In the genomic region with DNA sequence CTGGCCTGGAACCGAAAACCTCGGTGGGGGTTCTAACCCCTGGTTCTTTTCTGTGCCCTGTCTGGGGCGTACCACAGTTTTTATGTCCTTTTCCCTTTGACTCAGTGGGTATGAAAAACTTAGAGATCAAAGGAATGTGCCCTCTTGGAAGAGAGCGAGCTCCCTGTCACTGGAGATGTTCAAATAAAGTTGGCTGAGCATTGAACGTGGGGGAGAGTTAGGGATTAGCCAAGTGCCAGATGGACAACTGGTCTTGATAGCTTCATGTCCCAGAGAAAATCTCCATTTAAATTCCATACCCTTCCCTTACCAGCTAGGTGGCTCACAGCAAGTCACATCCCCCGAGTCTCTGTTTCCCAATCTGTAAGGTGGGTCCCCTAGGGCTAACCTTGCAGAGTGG, we compare ENCODE assay signal across 17 cellular contexts. TPM values are rescaled to one million over a fixed set of nuclear protein-coding genes. Genes with fewer than 3 reads are reported as not detected.
A peak's percentile ranks its signal among the peaks of the same experiment; 100 is the strongest.
DNase-seq lines count a peak whose midpoint lies in the region; ATAC-seq, FAIRE-seq and TF ChIP-seq lines count a peak whose summit lies in the region.
"Had no signal": no experiment of that assay in that cellular context is flagged by ENCODE, and none has a peak within 500 bp of the region (broad histone marks: within the 10 kb centered on the region; RNA-seq: fewer than 3 reads in every experiment).

No MANE protein-coding gene starts in this region.

- H3K9me3 ChIP-seq in heart left ventricle = no peaks in the 10 kb centered on the region
- H3K9me3 ChIP-seq in keratinocyte (ENCODE audit: control insufficient read depth, low read depth, low read length) = no peaks in the 10 kb centered on the region
- no peaks in the 10 kb centered on the region for H3K9me3 ChIP-seq in pancreas
- no peaks in the 10 kb centered on the region for H3K9me3 ChIP-seq in upper lobe of left lung
- H3K9me3 ChIP-seq: thoracic aorta had no signal

- peaks cover 13% of the 10 kb centered on the region for H3K79me2 ChIP-seq in keratinocyte (ENCODE audit: control insufficient read depth, insufficient read depth, low read length)

- dilution Hi-C loops in keratinocyte (cut with MboI; ENCODE audit: extremely low pct_ligation_motif_present, low sequenced_read_pairs) = no loop called here

- no peak for ATAC-seq in heart left ventricle
- ATAC-seq in left cardiac atrium = no peak
- ATAC-seq in pancreas = no peak
- ATAC-seq in upper lobe of left lung (ENCODE audit: low FRiP score in 2 of 2) = no peak
- ATAC-seq: T-cell had no signal

- no peak for TF ChIP-seq CTCF in heart left ventricle (IDR thresholded peaks at IDR 0.05)
- TF ChIP-seq CTCF in keratinocyte (optimal IDR thresholded peaks at IDR 0.05 in 1 of 3, IDR thresholded peaks at IDR 0.05 in 1 of 3, conservative IDR thresholded peaks at IDR 0.05 in 1 of 3; ENCODE audit: extremely low read depth in 1 of 3, insufficient read depth in 2 of 3, low read length in 3 of 3) = no peak
- no peak for TF ChIP-seq CTCF in pancreas (IDR thresholded peaks at IDR 0.05)
- TF ChIP-seq CTCF in upper lobe of left lung (IDR thresholded peaks at IDR 0.05) = no peak

- no peak for TF ChIP-seq EP300 in upper lobe of left lung (IDR thresholded peaks at IDR 0.05)

- TF ChIP-seq POLR2A in heart left ventricle (IDR thresholded peaks at IDR 0.05) (no peak), upper lobe of left lung (IDR thresholded peaks at IDR 0.05) (no peak)

- H3K4me1 ChIP-seq in heart left ventricle (peaks cover 9 to 92% (median 68%) of the 10 kb centered on the region in 12 donors), keratinocyte (ENCODE audit: control insufficient read depth, extremely low read depth, insufficient read depth, low read length) (peaks cover 26% of the 10 kb centered on the region), pancreas (peaks cover 34 to 51% (median 38%) of the 10 kb centered on the region in 3 donors), upper lobe of left lung (peaks cover 53 to 72% (median 60%) of the 10 kb centered on the region in 4 donors)

- intact Hi-C loops in heart left ventricle (cut with DNase I) (no loop called here), left cardiac atrium (cut with DNase I) (no loop called here), pancreas (cut with DNase I) (no loop called here)

- peaks cover 2% of the 10 kb centered on the region for H3K9me1 ChIP-seq in keratinocyte (ENCODE audit: control insufficient read depth, extremely low read depth, insufficient read depth, low read length)

- WGBS in heart left ventricle, 4 donors = 68 to 72% (median 69%) methylated on average over 6 of the region's 6 CpGs
- WGBS in pancreas, 2 donors = 79 to 80% methylated on average over 6 of the region's 6 CpGs
- 61 to 84% methylated on average over 6 of the region's 6 CpGs for WGBS in upper lobe of left lung, 2 donors

- H4K20me1 ChIP-seq in keratinocyte (ENCODE audit: control insufficient read depth, extremely low read depth, insufficient read depth, low read length) = peaks cover 17% of the 10 kb centered on the region

- FAIRE-seq in keratinocyte (lab: Jason Lieb, UNC) = peak; percentile 57
- no peak for FAIRE-seq in pancreas (lab: Jason Lieb, UNC)

- no peak overlapping the region for H2AFZ ChIP-seq in keratinocyte (ENCODE audit: control insufficient read depth, low read length)

- H3K4me2 ChIP-seq in keratinocyte (ENCODE audit: control insufficient read depth, extremely low read depth, insufficient read depth, low read depth, low read length) = no peak overlapping the region

- H3K9ac ChIP-seq in keratinocyte (ENCODE audit: control insufficient read depth, extremely low read depth, insufficient read depth, low read length) = no peak overlapping the region

- DNase-seq in heart left ventricle (no peak), left cardiac atrium (no peak), keratinocyte (ENCODE audit: low read depth, low spot score) (no peak), pancreas (no peak), upper lobe of left lung (no peak), GM19240 (ENCODE audit: insufficient read length, low spot score) (no peak)
- DNase-seq in activated CD4-positive, alpha-beta T cell treated with anti-CD3 and anti-CD28 coated beads, Interleukin-2, amount 50 U/mL, for 48 hours = no peak
- DNase-seq in activated CD4-positive, alpha-beta T cell treated with anti-CD3 and anti-CD28 coated beads for 1 hour = no peak
- DNase-seq: activated gamma-delta T cell treated with Interleukin-2 at 50 U/mL for 16 hours, DMS79 treated with DMSO at 0.1 percent for 48 hours, KBM-7, NCI-H1105 treated with DMSO at 0.1 percent for 48 hours, NCI-H2171 treated with DMSO at 0.1 percent for 48 hours, T-cell had no signal

- H3K4me3 ChIP-seq in heart left ventricle = peak overlapping the region in 4 of 12 donors; percentile 12 to 29 (median 22)
- H3K4me3 ChIP-seq in keratinocyte (ENCODE audit: control insufficient read depth in 2 of 3, extremely low read depth in 1 of 3, insufficient read depth in 2 of 3, low read depth in 1 of 3, low read length in 3 of 3) = no peak overlapping the region
- H3K4me3 ChIP-seq in pancreas = no peak overlapping the region
- H3K4me3 ChIP-seq in upper lobe of left lung = no peak overlapping the region
- H3K4me3 ChIP-seq: thoracic aorta had no signal

- no peaks in the 10 kb centered on the region for H3K27me3 ChIP-seq in heart left ventricle
- H3K27me3 ChIP-seq in keratinocyte (ENCODE audit: control insufficient read depth, extremely low read depth, insufficient read depth, low read length) = no peaks in the 10 kb centered on the region
- no peaks in the 10 kb centered on the region for H3K27me3 ChIP-seq in pancreas
- H3K27me3 ChIP-seq in upper lobe of left lung = no peaks in the 10 kb centered on the region

- H3K27ac ChIP-seq in heart left ventricle (peak overlapping the region; percentile 39 to 93 (median 88)), keratinocyte (ENCODE audit: control insufficient read depth, insufficient read depth, low read length) (no peak overlapping the region), pancreas (peak overlapping the region in 3 of 4 donors; percentile 57 to 67 (median 63)), upper lobe of left lung (peak overlapping the region; percentile 74 to 86 (median 83))

- H3K36me3 ChIP-seq in heart left ventricle (no peaks in the 10 kb centered on the region), keratinocyte (ENCODE audit: control insufficient read depth in 2 of 2, extremely low read depth in 1 of 2, insufficient read depth in 2 of 2, low read length in 2 of 2) (peaks cover 13 to 17% of the 10 kb centered on the region in 2 experiments), pancreas (peaks cover 0 to under 1% (median 0%) of the 10 kb centered on the region in 3 donors), upper lobe of left lung (peaks cover 0 to 5% (median 0%) of the 10 kb centered on the region in 4 donors)
- H3K36me3 ChIP-seq: thoracic aorta had no signal

RNA-seq across cellular contexts. Expression of gene ADGRG1, which starts 9.5 kb away (rescaled TPM):
- total RNA-seq in heart left ventricle (10 to 100 TPM; 15.2 to 65.2 (median 17.5) TPM), left cardiac atrium (10 to 100 TPM; 22.9 to 41.9 TPM), pancreas (100 to 1,000 TPM in 1 of 6 donors, 10 to 100 TPM in 5; 51.3 to 102 (median 94.0) TPM), upper lobe of left lung (10 to 100 TPM; 34.6 to 89.3 (median 40.4) TPM)
- polyA plus RNA-seq in heart left ventricle (10 to 100 TPM; 14.1 to 23.3 TPM), keratinocyte (28.4 to 94.9 TPM (median 38.4 TPM) in 3 replicates), pancreas (10 to 100 TPM; 36.4 to 47.6 TPM)
- polyA plus RNA-seq in keratinocyte (2011; ENCODE audit: low read depth) = 47.7 TPM
- 37.4 and 46.7 TPM in 2 replicates for polyA plus RNA-seq in keratinocyte (2011; cell fraction: cytosol; rRNA removed)
- 182 and 187 TPM in 2 replicates for polyA plus RNA-seq in keratinocyte (2011; cell fraction: nucleus; rRNA removed)
- 114 and 163 TPM in 2 replicates for polyA plus RNA-seq in keratinocyte (2012; ENCODE audit: low replicate concordance)
- polyA minus RNA-seq in keratinocyte = 44.0 to 194 TPM (median 63.1 TPM) in 3 replicates
- 65.6 TPM for polyA minus RNA-seq in keratinocyte (2011; cell fraction: cytosol; rRNA and poly(A)+ RNA removed)
- 116 and 131 TPM in 2 replicates for polyA minus RNA-seq in keratinocyte (2011; cell fraction: nucleus; rRNA and poly(A)+ RNA removed)

RNA-seq across cellular contexts. Expression of gene ADGRG3, which starts 30.1 kb away (rescaled TPM):
- total RNA-seq in heart left ventricle = 1 to 10 TPM in 1 of 9 donors, under 1 TPM in 8; 0.12 to 1.4 (median 0.53) TPM
- polyA plus RNA-seq in heart left ventricle = under 1 TPM; 0.15 to 0.61 TPM
- total RNA-seq in left cardiac atrium = 1 to 10 TPM in 1 of 2 donors, under 1 TPM in 1; 0.97 to 1.1 TPM
- not detected in 3 replicates for polyA plus RNA-seq in keratinocyte
- polyA plus RNA-seq in keratinocyte (2011; ENCODE audit: low read depth) = not detected
- polyA plus RNA-seq in keratinocyte (2011; cell fraction: cytosol; rRNA removed) = not detected in 2 replicates
- polyA plus RNA-seq in keratinocyte (2011; cell fraction: nucleus; rRNA removed) = 0.04 and 0.16 TPM in 2 replicates
- not detected in 2 replicates for polyA plus RNA-seq in keratinocyte (2012; ENCODE audit: low replicate concordance)
- polyA minus RNA-seq in keratinocyte = 0.16 TPM in 1 of 3 replicates, not detected in the others
- polyA minus RNA-seq in keratinocyte (2011; cell fraction: cytosol; rRNA and poly(A)+ RNA removed) = not detected
- not detected in 2 replicates for polyA minus RNA-seq in keratinocyte (2011; cell fraction: nucleus; rRNA and poly(A)+ RNA removed)
- total RNA-seq in pancreas = under 1 TPM; 0.14 to 0.73 (median 0.34) TPM
- under 1 TPM; 0.80 to 0.84 TPM for polyA plus RNA-seq in pancreas
- 10 to 100 TPM in 2 of 6 donors, 1 to 10 TPM in 4; 3.1 to 17.2 (median 8.4) TPM for total RNA-seq in upper lobe of left lung
- total RNA-seq: A172, osteocyte had no signal

RNA-seq across cellular contexts. Expression of gene DRC7, which starts 56.6 kb away (rescaled TPM):
- total RNA-seq in heart left ventricle (under 1 TPM in 1 of 9 donors, not detected in 8; 0.29 TPM), left cardiac atrium (not detected), pancreas (1 to 10 TPM in 1 of 6 donors, under 1 TPM in 5; 0.28 to 2.4 (median 0.61) TPM), upper lobe of left lung (10 to 100 TPM in 2 of 6 donors, 1 to 10 TPM in 4; 1.2 to 15.9 (median 7.8) TPM)
- polyA plus RNA-seq in heart left ventricle (not detected), keratinocyte (not detected in 3 replicates), pancreas (1 to 10 TPM; 1.5 to 2.0 TPM)
- not detected for polyA plus RNA-seq in keratinocyte (2011; ENCODE audit: low read depth)
- not detected in 2 replicates for polyA plus RNA-seq in keratinocyte (2011; cell fraction: cytosol; rRNA removed)
- not detected in 2 replicates for polyA plus RNA-seq in keratinocyte (2011; cell fraction: nucleus; rRNA removed)
- polyA plus RNA-seq in keratinocyte (2012; ENCODE audit: low replicate concordance) = not detected in 2 replicates
- polyA minus RNA-seq in keratinocyte = not detected in 3 replicates
- polyA minus RNA-seq in keratinocyte (2011; cell fraction: cytosol; rRNA and poly(A)+ RNA removed) = not detected
- polyA minus RNA-seq in keratinocyte (2011; cell fraction: nucleus; rRNA and poly(A)+ RNA removed) = not detected in 2 replicates
- total RNA-seq: A172, osteocyte, T-cell, thoracic aorta had no signal
